8 cellular contexts compared by ENCODE assay signal in the genomic region with DNA sequence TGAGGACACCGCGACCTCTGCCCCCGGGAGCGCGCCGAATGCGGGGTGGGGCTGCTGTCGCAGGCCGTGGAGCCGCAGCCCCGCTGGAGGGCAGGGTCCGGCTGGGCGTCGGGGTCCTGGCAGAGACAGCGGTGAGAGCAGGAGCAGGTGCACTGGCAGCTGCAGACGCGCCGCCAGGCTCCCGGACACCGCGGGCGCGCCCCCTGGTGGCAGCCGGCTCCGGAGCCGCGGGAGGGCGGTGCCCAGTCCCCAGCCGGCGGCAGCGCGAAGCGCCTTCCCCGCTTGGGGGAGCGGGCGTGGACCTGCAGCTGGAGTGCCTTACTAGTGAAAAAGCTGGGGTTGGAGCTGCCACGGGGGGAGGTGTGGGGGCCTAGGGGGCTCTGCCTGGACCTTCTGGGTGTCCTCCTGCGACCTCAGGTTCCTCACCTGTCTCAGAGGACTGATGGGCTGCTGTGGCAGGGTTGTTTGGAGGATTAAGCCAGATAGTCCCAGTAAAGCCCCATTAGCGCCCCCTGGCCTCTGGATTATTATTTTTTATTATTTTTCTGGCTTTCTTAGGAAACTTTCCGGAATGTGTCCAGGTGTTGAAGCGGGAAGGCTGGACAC.
DNase-seq lines count a peak whose midpoint lies in the region; ATAC-seq and TF ChIP-seq lines count a peak whose summit lies in the region.
"Not testable (repeated sequence)": the region's sequence is repeated elsewhere in the genome, so short reads cannot be mapped to it uniquely, and the experiment has no call there.

No MANE protein-coding gene starts in this region.

- H3K4me1 Mint-ChIP-seq in activated CD4-positive, alpha-beta memory T cell treated with anti-CD3 and anti-CD28 coated beads for 36 hours (ENCODE audit: low read depth); dendritic cell treated with granulocyte-macrophage colony-stimulating factor and Interleukin-4, amounts not matched to agents 40 ng/mL and 50 ng/mL, for 4 days (ENCODE audit: low read depth): not testable (repeated sequence)

- TF ChIP-seq CTCF in AG09309 (IDR thresholded peaks at IDR 0.05; ENCODE audit: control insufficient read depth, insufficient read depth, low read depth, low read length, missing control alignments) = peak; percentile 33

- peak overlapping the region; percentile 46; the same call in 1 of the 2 replicates for H3K4me3 ChIP-seq in AG09309 (ENCODE audit: control insufficient read depth, low read depth, low read length)

- intact Hi-C loops in activated CD4-positive, alpha-beta memory T cell treated with anti-CD3 and anti-CD28 coated beads for 36 hours (cut with micrococcal nuclease) = loop anchor here (2.0 to 10.0 kb wide), 2 partner anchors 127 to 387 kb away; no protein-coding TSS in a partner anchor
- intact Hi-C loops in dendritic cell treated with granulocyte-macrophage colony-stimulating factor and Interleukin-4, amounts not matched to agents 40 ng/mL and 50 ng/mL, for 4 days (cut with micrococcal nuclease) = loop anchor here (2.0 to 10.0 kb wide), 2 partner anchors 127 to 389 kb away; no protein-coding TSS in a partner anchor

- not testable (repeated sequence) for H3K9me3 Mint-ChIP-seq in activated CD4-positive, alpha-beta memory T cell treated with anti-CD3 and anti-CD28 coated beads for 36 hours; dendritic cell treated with granulocyte-macrophage colony-stimulating factor and Interleukin-4, amounts not matched to agents 40 ng/mL and 50 ng/mL, for 4 days

- CTCF ChIA-PET in activated CD4-positive, alpha-beta memory T cell treated with anti-CD3 and anti-CD28 coated beads for 36 hours (lab: Charles Lee) = interaction anchor here (0.7 to 2.8 kb wide), 8 partner anchors 14 to 648 kb away, joined by 3 to 37 read pairs (median 5); no protein-coding TSS in a partner anchor

- POLR2A ChIA-PET in activated CD4-positive, alpha-beta memory T cell treated with anti-CD3 and anti-CD28 coated beads for 36 hours (lab: Charles Lee) = not testable (repeated sequence)

- DNase-seq in AG09309 (ENCODE audit: low read depth) = not testable (repeated sequence)
- DNase-seq in NCI-H226 (peak; percentile 43), left lobe of liver (ENCODE audit: low spot score) (peak; percentile 78)
- peak; percentile 84 for DNase-seq in activated CD4-positive, alpha-beta memory T cell treated with anti-CD3 and anti-CD28 coated beads for 36 hours
- peak; percentile 80 to 83 for DNase-seq in stimulated activated CD4-positive, alpha-beta T cell treated with anti-CD3 and anti-CD28 coated beads, Interleukin-2, amount 100 ng/mL, for 24 hours

- H3K36me3 Mint-ChIP-seq in activated CD4-positive, alpha-beta memory T cell treated with anti-CD3 and anti-CD28 coated beads for 36 hours; dendritic cell treated with granulocyte-macrophage colony-stimulating factor and Interleukin-4, amounts not matched to agents 40 ng/mL and 50 ng/mL, for 4 days (ENCODE audit: low read depth): not testable (repeated sequence)

- H3K27me3 Mint-ChIP-seq in activated CD4-positive, alpha-beta memory T cell treated with anti-CD3 and anti-CD28 coated beads for 36 hours = not testable (repeated sequence)
- H3K27me3 Mint-ChIP-seq in dendritic cell treated with granulocyte-macrophage colony-stimulating factor and Interleukin-4, amounts not matched to agents 40 ng/mL and 50 ng/mL, for 4 days = peaks cover 25% of the 10 kb centered on the region

- ATAC-seq in GM18909 (IDR thresholded peaks at IDR 0.05; ENCODE audit: poor library complexity, unreplicated experiment) (peak; percentile 97), HG03095 (IDR thresholded peaks at IDR 0.05; ENCODE audit: unreplicated experiment) (peak; percentile 93), left lobe of liver (peak; percentile 95)

- peak overlapping the region; percentile 63 for H3K4me3 Mint-ChIP-seq in activated CD4-positive, alpha-beta memory T cell treated with anti-CD3 and anti-CD28 coated beads for 36 hours
- H3K4me3 Mint-ChIP-seq in dendritic cell treated with granulocyte-macrophage colony-stimulating factor and Interleukin-4, amounts not matched to agents 40 ng/mL and 50 ng/mL, for 4 days = peak overlapping the region; percentile 17

- H3K27ac Mint-ChIP-seq in activated CD4-positive, alpha-beta memory T cell treated with anti-CD3 and anti-CD28 coated beads for 36 hours; dendritic cell treated with granulocyte-macrophage colony-stimulating factor and Interleukin-4, amounts not matched to agents 40 ng/mL and 50 ng/mL, for 4 days: not testable (repeated sequence)
